ENCODE assay signal across 8 cellular contexts in the genomic region with DNA sequence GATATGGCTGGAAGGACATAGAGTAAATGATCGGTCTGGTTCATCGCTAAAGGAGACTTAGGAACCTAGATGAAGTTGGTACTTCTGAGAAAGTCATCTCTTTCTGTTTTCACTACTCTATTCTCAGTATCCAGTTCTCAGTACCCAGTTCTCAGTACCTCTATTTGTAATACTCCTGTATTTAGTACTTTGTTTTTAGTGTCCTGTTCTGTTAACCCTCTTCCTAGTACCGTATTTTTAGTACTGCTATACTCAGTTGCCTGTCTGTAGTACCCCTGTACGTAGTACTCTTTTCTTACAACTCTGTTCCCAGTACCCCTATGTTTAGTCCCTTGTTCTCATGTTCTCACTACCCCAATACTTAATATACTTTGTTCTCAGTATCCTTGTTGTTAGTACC. TPM values are rescaled to one million over a fixed set of nuclear protein-coding genes. Genes with fewer than 3 reads are reported as not detected.
DNase-seq lines count a peak whose midpoint lies in the region; ATAC-seq and TF ChIP-seq lines count a peak whose summit lies in the region.

No MANE protein-coding gene starts in this region.

- peak; percentile 9 for ATAC-seq in activated CD8-positive, alpha-beta memory T cell treated with anti-CD3 and anti-CD28 coated beads, Interleukin-2, amount 10 ng/mL, durations not matched to agents 7 days and 5 days
- ATAC-seq in HG02885 (IDR thresholded peaks at IDR 0.05; ENCODE audit: poor library complexity, unreplicated experiment) (peak; percentile 50), thoracic aorta (ENCODE audit: insufficient number of reproducible peaks, low FRiP score, low read depth) (no peak)

- no peak for DNase-seq in activated CD8-positive, alpha-beta memory T cell treated with anti-CD3 and anti-CD28 coated beads, Interleukin-2, amount 10 ng/mL, durations not matched to agents 7 days and 5 days
- no peak for DNase-seq in activated CD8-positive, alpha-beta memory T cell treated with anti-CD3 and anti-CD28 coated beads, Interleukin-2, amount 50 U/mL, for 4 hours
- no peak for DNase-seq in SJSA1 (ENCODE audit: low read depth in 1 of 2, low spot score in 2 of 2)
- no peak for DNase-seq in glutamatergic neuron
- no peak for DNase-seq in thoracic aorta (ENCODE audit: low spot score)
- DNase-seq in NCI-H524 treated with DMSO at 0.1 percent for 48 hours (lab: John Stamatoyannopoulos, UW) = no peak
- no peak for DNase-seq in NCI-H1048 (lab: John Stamatoyannopoulos, UW)

- H3K9me3 Mint-ChIP-seq in activated CD8-positive, alpha-beta memory T cell treated with anti-CD3 and anti-CD28 coated beads, Interleukin-2, amount 10 ng/mL, durations not matched to agents 7 days and 5 days (ENCODE audit: low read depth) = no peaks in the 10 kb centered on the region
- H3K9me3 Mint-ChIP-seq in glutamatergic neuron (ENCODE audit: unreplicated experiment) = peaks cover 11% of the 10 kb centered on the region

- peaks cover 11% of the 10 kb centered on the region for H3K4me1 ChIP-seq in SJSA1 (replicated peaks)
- peaks cover 9 to 35% of the 10 kb centered on the region in 2 donors for H3K4me1 ChIP-seq in thoracic aorta (ENCODE audit: control insufficient read depth in 1 of 2, low read depth in 2 of 2)

- H3K9me3 ChIP-seq in SJSA1 (replicated peaks) (no peaks in the 10 kb centered on the region), thoracic aorta (no peaks in the 10 kb centered on the region)

- H3K27me3 ChIP-seq in SJSA1 (replicated peaks) (no peaks in the 10 kb centered on the region), thoracic aorta (replicated peaks; ENCODE audit: insufficient read depth) (no peaks in the 10 kb centered on the region)

- TF ChIP-seq CTCF in glutamatergic neuron (IDR thresholded peaks at IDR 0.05; ENCODE audit: partially characterized antibody, unreplicated experiment) (no peak), thoracic aorta (IDR thresholded peaks at IDR 0.05) (no peak)

- H3K27ac ChIP-seq in SJSA1 (no peak overlapping the region), thoracic aorta (peak overlapping the region in 1 of 2 donors; percentile 38)

- peaks cover 22% of the 10 kb centered on the region for H3K36me3 Mint-ChIP-seq in activated CD8-positive, alpha-beta memory T cell treated with anti-CD3 and anti-CD28 coated beads, Interleukin-2, amount 10 ng/mL, durations not matched to agents 7 days and 5 days
- no peaks in the 10 kb centered on the region for H3K36me3 Mint-ChIP-seq in glutamatergic neuron (ENCODE audit: unreplicated experiment)

- H3K4me3 ChIP-seq in SJSA1 = peak overlapping the region; percentile 78
- H3K4me3 ChIP-seq in thoracic aorta = peak overlapping the region; percentile 74

- no peaks in the 10 kb centered on the region; the same call in 1 of the 2 replicates for H3K36me3 ChIP-seq in SJSA1
- no peaks in the 10 kb centered on the region for H3K36me3 ChIP-seq in thoracic aorta

- peak overlapping the region; percentile 98 for H3K27ac Mint-ChIP-seq in activated CD8-positive, alpha-beta memory T cell treated with anti-CD3 and anti-CD28 coated beads, Interleukin-2, amount 10 ng/mL, durations not matched to agents 7 days and 5 days
- no peak overlapping the region for H3K27ac Mint-ChIP-seq in glutamatergic neuron (ENCODE audit: unreplicated experiment)

- peak overlapping the region; percentile 88 for H3K4me3 Mint-ChIP-seq in activated CD8-positive, alpha-beta memory T cell treated with anti-CD3 and anti-CD28 coated beads, Interleukin-2, amount 10 ng/mL, durations not matched to agents 7 days and 5 days
- H3K4me3 Mint-ChIP-seq in glutamatergic neuron (ENCODE audit: unreplicated experiment) = peak overlapping the region; percentile 91

- peaks cover 7% of the 10 kb centered on the region for H3K27me3 Mint-ChIP-seq in activated CD8-positive, alpha-beta memory T cell treated with anti-CD3 and anti-CD28 coated beads, Interleukin-2, amount 10 ng/mL, durations not matched to agents 7 days and 5 days
- no peaks in the 10 kb centered on the region for H3K27me3 Mint-ChIP-seq in glutamatergic neuron (ENCODE audit: unreplicated experiment)

- peaks cover 56% of the 10 kb centered on the region for H3K4me1 Mint-ChIP-seq in activated CD8-positive, alpha-beta memory T cell treated with anti-CD3 and anti-CD28 coated beads, Interleukin-2, amount 10 ng/mL, durations not matched to agents 7 days and 5 days
- peaks cover 17% of the 10 kb centered on the region for H3K4me1 Mint-ChIP-seq in glutamatergic neuron (ENCODE audit: low read depth, unreplicated experiment)

- CTCF ChIA-PET in activated CD8-positive, alpha-beta memory T cell treated with anti-CD3 and anti-CD28 coated beads, Interleukin-2, amount 10 ng/mL, durations not matched to agents 7 days and 5 days (lab: Charles Lee) = no interaction called here

RNA-seq across cellular contexts. Expression of a gene that starts 1.2 kb away (rescaled TPM):
- total RNA-seq in activated CD8-positive, alpha-beta memory T cell treated with anti-CD3 and anti-CD28 coated beads, Interleukin-2, amount 10 ng/mL, durations not matched to agents 7 days and 5 days = 10 to 100 TPM; 13.8 to 20.9 TPM
- 0.47 and 1.2 TPM in 2 replicates for total RNA-seq in SJSA1 (2014; rRNA removed; shearing (Covaris generic))
- total RNA-seq in glutamatergic neuron (ENCODE audit: unreplicated experiment) (4.8 TPM), thoracic aorta (1 to 10 TPM; 2.2 to 6.3 TPM)
